8 cellular contexts compared by ENCODE assay signal in genomic region chr15:43134157-43134637, GRCh38. TPM values are rescaled to one million over a fixed set of nuclear protein-coding genes. Genes with fewer than 3 reads are reported as not detected.
DNase-seq lines count a peak whose midpoint lies in the region; ATAC-seq and TF ChIP-seq lines count a peak whose summit lies in the region.

No MANE protein-coding gene starts in this region.

- H3K4me3 ChIP-seq in NB4 (ENCODE audit: low read depth, low read length) (peak overlapping the region; percentile 72), upper lobe of right lung (peak overlapping the region; percentile 76)

- peaks cover 13% of the 10 kb centered on the region for H3K4me1 ChIP-seq in upper lobe of right lung

- H3K36me3 Mint-ChIP-seq in memory B cell: peaks cover 14% of the 10 kb centered on the region

- H3K27ac ChIP-seq in caudate nucleus (ENCODE audit: low read depth, low read length) (peak overlapping the region; percentile 41), upper lobe of right lung (peak overlapping the region; percentile 86)

- intact Hi-C loops in upper lobe of right lung (cut with DNase I): no loop called here

- no peaks in the 10 kb centered on the region for H3K27me3 Mint-ChIP-seq in memory B cell

- H3K4me3 Mint-ChIP-seq in memory B cell: peak overlapping the region; percentile 93

- ATAC-seq in memory B cell (ENCODE audit: low read depth) (no peak), upper lobe of right lung (no peak), HG03342 (IDR thresholded peaks at IDR 0.05; ENCODE audit: unreplicated experiment) (no peak)

- TF ChIP-seq CTCF in NB4 (IDR thresholded peaks at IDR 0.05; ENCODE audit: low read depth, low read length): no peak
- TF ChIP-seq CTCF in upper lobe of right lung (IDR thresholded peaks at IDR 0.05): no peak

- H3K4me1 Mint-ChIP-seq in memory B cell: peaks cover 21% of the 10 kb centered on the region

- no peak for TF ChIP-seq POLR2A in NB4 (IDR thresholded peaks at IDR 0.05; ENCODE audit: extremely low read depth, insufficient read length)

- no peaks in the 10 kb centered on the region for H3K27me3 ChIP-seq in upper lobe of right lung

- H3K9me3 Mint-ChIP-seq in memory B cell: peaks cover 4% of the 10 kb centered on the region

- DNase-seq in activated gamma-delta T cell treated with Interleukin-2 at 50 U/mL for 16 hours (peak; percentile 7), activated gamma-delta T cell (lab: John Stamatoyannopoulos, UW) (no peak), NB4 (ENCODE audit: low read depth) (no peak), caudate nucleus (lab: John Stamatoyannopoulos, UW) (peak in 10 of 61 donors; percentile 5 to 39 (median 25)), memory B cell (ENCODE audit: low spot score in 2 of 2) (no peak), upper lobe of right lung (no peak), NCI-H2081 treated with DMSO at 0.1 percent for 48 hours (lab: John Stamatoyannopoulos, UW) (no peak)

- H3K27ac Mint-ChIP-seq in memory B cell: peak overlapping the region; percentile 90

- no peaks in the 10 kb centered on the region for H3K9me3 ChIP-seq in upper lobe of right lung

- H3K36me3 ChIP-seq in upper lobe of right lung: peaks cover 26% of the 10 kb centered on the region

RNA-seq across cellular contexts. Expression of gene TMEM62, which starts 0.8 kb away (rescaled TPM):
- 28.1 TPM for total RNA-seq in upper lobe of right lung

RNA-seq across cellular contexts. Expression of gene UBR1, which starts 28.4 kb away (rescaled TPM):
- total RNA-seq in upper lobe of right lung: 37.9 TPM

RNA-seq across cellular contexts. Expression of gene CCNDBP1, which starts 51.0 kb away (rescaled TPM):
- total RNA-seq in upper lobe of right lung: 57.9 TPM
